Comparison of ENCODE assay signal across 21 cellular contexts in genomic region chr2:69998761-69999160, GRCh38. TPM values are rescaled to one million over a fixed set of nuclear protein-coding genes. Genes with fewer than 3 reads are reported as not detected.
DNase-seq lines count a peak whose midpoint lies in the region; ATAC-seq, FAIRE-seq and TF ChIP-seq lines count a peak whose summit lies in the region.
"Had no signal": no experiment of that assay in that cellular context is flagged by ENCODE, and none has a peak within 500 bp of the region (broad histone marks: within the 10 kb centered on the region; RNA-seq: fewer than 3 reads in every experiment).

No MANE protein-coding gene starts in this region.

- H3K27ac ChIP-seq in PC-9: peak overlapping the region; percentile 87
- no peak overlapping the region for H3K27ac ChIP-seq in H1 (ENCODE audit: low read depth, low read length)
- H3K27ac ChIP-seq in HepG2 (ENCODE audit: extremely low read length, insufficient read depth, low read length): no peak overlapping the region
- peak overlapping the region; percentile 61 for H3K27ac ChIP-seq in vagina
- H3K27ac ChIP-seq: C4-2B had no signal

- no peak overlapping the region for H2BK20ac ChIP-seq in H1 (ENCODE audit: low read length)

- H4K91ac ChIP-seq in H1 (replicated peaks; ENCODE audit: insufficient read length, low read length): no peak overlapping the region

- WGBS in H1 (ENCODE audit: extremely low coverage in 1 of 2, insufficient coverage in 1 of 2, insufficient read length in 1 of 2, insufficient replicate concordance in 2 of 2, low coverage in 1 of 2, low lambda C conversion rate in 2 of 2, missing lambda C conversion rate in 1 of 2), 2 experiments: 87% methylated on average over 6 of the region's 6 CpGs; no CpG with 5 or more reads in 1 of the 2 experiments
- WGBS in HepG2 (ENCODE audit: low lambda C conversion rate): 95% methylated on average over 6 of the region's 6 CpGs

- in situ Hi-C loops in HepG2 (cut with HindIII; ENCODE audit: extremely low pct_ligation_motif_present, low pct_unique_long_range_greater_than_20kb): no loop called here

- no peak overlapping the region for H3K56ac ChIP-seq in H1 (replicated peaks; ENCODE audit: insufficient read length, low read depth, low read length)

- BruUV-seq in PC-9 (replicated peaks; lab: Mats Ljungman, UMichigan) (no TSS peak), HepG2 (replicated peaks; lab: Mats Ljungman, UMichigan) (no TSS peak)

- H3K79me2 ChIP-seq in PC-9 (ENCODE audit: low read depth) (no peaks in the 10 kb centered on the region), H1 (ENCODE audit: control insufficient read depth in 1 of 2, insufficient read depth in 2 of 2, low read length in 2 of 2) (no peaks in the 10 kb centered on the region), HepG2 (ENCODE audit: insufficient read depth, low read length) (no peaks in the 10 kb centered on the region)

- no peak overlapping the region for H3K23ac ChIP-seq in H1 (ENCODE audit: insufficient read length)

- H2BK12ac ChIP-seq in H1 (ENCODE audit: low read depth, low read length): 0 out of 2 replicates have a peak overlapping the region, but pooled peaks have one; percentile 39

- H4K20me1 ChIP-seq in PC-9 (ENCODE audit: insufficient read depth) (no peaks in the 10 kb centered on the region), H1 (replicated peaks in 1 of 2; ENCODE audit: control insufficient read depth in 1 of 2, insufficient read depth in 2 of 2, low read length in 2 of 2) (no peaks in the 10 kb centered on the region), HepG2 (ENCODE audit: insufficient read depth, low read length) (no peaks in the 10 kb centered on the region)

- no peak overlapping the region; the same call in 1 of the 2 replicates for H3K18ac ChIP-seq in H1 (ENCODE audit: extremely low read depth, low read length)

- H3K9ac ChIP-seq in H1 (replicated peaks in 1 of 4; ENCODE audit: extremely low read depth in 1 of 4, low read depth in 3 of 4, low read length in 3 of 4) (no peak overlapping the region), HepG2 (ENCODE audit: insufficient read depth, low read depth, low read length) (no peak overlapping the region)

- no peaks in the 10 kb centered on the region for H3K27me3 ChIP-seq in PC-9 (ENCODE audit: insufficient read depth, low read depth)
- no peaks in the 10 kb centered on the region for H3K27me3 ChIP-seq in H1 (replicated peaks in 1 of 4; ENCODE audit: control insufficient read depth in 3 of 4, extremely low read depth in 1 of 4, insufficient read depth in 3 of 4, low read length in 3 of 4)
- no peaks in the 10 kb centered on the region for H3K27me3 ChIP-seq in HepG2 (ENCODE audit: control insufficient read depth in 1 of 2, insufficient read depth in 2 of 2, low read length in 2 of 2)
- H3K27me3 ChIP-seq in vagina: no peaks in the 10 kb centered on the region

- ATAC-seq in HepG2 (no peak), GM19035 (IDR thresholded peaks at IDR 0.05; ENCODE audit: unreplicated experiment) (no peak), HG02973 (IDR thresholded peaks at IDR 0.05; ENCODE audit: unreplicated experiment) (no peak)
- ATAC-seq: SK-N-SH treated with all-trans-retinoic acid at 6 μM for 48 hours had no signal

- H3K4me2 ChIP-seq in PC-9: peak overlapping the region; percentile 64
- no peak overlapping the region for H3K4me2 ChIP-seq in H1 (ENCODE audit: insufficient read depth in 1 of 2, low read depth in 2 of 2, low read length in 2 of 2)
- no peak overlapping the region for H3K4me2 ChIP-seq in HepG2 (ENCODE audit: low read depth, low read length)

- intact Hi-C loops in PC-9 (cut with micrococcal nuclease; ENCODE audit: unreplicated experiment): loop anchor here (5.0 kb wide), 2 partner anchors 66 to 86 kb away; no protein-coding TSS in a partner anchor
- intact Hi-C loops in HepG2 (cut with micrococcal nuclease; ENCODE audit: unreplicated experiment): no loop called here
- intact Hi-C loops in vagina (cut with DNase I): no loop called here

- no peak overlapping the region for H4K5ac ChIP-seq in H1 (ENCODE audit: insufficient read length, low read depth, low read length)

- H2AFZ ChIP-seq in PC-9 (no peak overlapping the region), H1 (ENCODE audit: low read length) (no peak overlapping the region), HepG2 (ENCODE audit: low read length) (no peak overlapping the region)

- H3K9me3 ChIP-seq in PC-9 (ENCODE audit: insufficient read depth, low read depth): no peaks in the 10 kb centered on the region
- H3K9me3 ChIP-seq in H1 (ENCODE audit: insufficient read depth in 2 of 2, low read depth in 1 of 2, low read length in 1 of 2): no peaks in the 10 kb centered on the region
- H3K9me3 ChIP-seq in HepG2 (ENCODE audit: low read length): no peaks in the 10 kb centered on the region
- H3K9me3 ChIP-seq in vagina: no peaks in the 10 kb centered on the region

- CTCF ChIA-PET in PC-9 (lab: Charles Lee): interaction anchor here (0.6 kb wide), 1 partner anchor 10 kb away, joined by 3 read pairs; no protein-coding TSS in a partner anchor
- CTCF ChIA-PET in H1 (lab: Charles Lee; ENCODE audit: partially characterized antibody): interaction anchor here (1.0 to 1.4 kb wide), 5 partner anchors 12 to 89 kb away, joined by 3 to 4 read pairs (median 3); partner anchors contain the start of genes MXD1 and PCBP1
- CTCF ChIA-PET in HepG2 (lab: Yijun Ruan, JAX; ENCODE audit: low intra/inter-chr PET ratio, low total read pairs): no interaction called here

- no peak for TF ChIP-seq CTCF in PC-9 (conservative IDR thresholded peaks at IDR 0.05)
- no peak for TF ChIP-seq CTCF in H1 (IDR thresholded peaks at IDR 0.05; ENCODE audit: control extremely low read depth in 1 of 3, insufficient read depth in 1 of 3, low read depth in 1 of 3, low read length in 3 of 3)
- TF ChIP-seq CTCF in HepG2 (CRISPR knock-in tag; IDR thresholded peaks at IDR 0.05): no peak
- no peak for TF ChIP-seq CTCF in vagina (IDR thresholded peaks at IDR 0.05)

- H2BK5ac ChIP-seq in H1 (ENCODE audit: low read depth, low read length): no peak overlapping the region; the same call in 1 of the 2 replicates

- H3K14ac ChIP-seq in H1 (ENCODE audit: insufficient read length): no peak overlapping the region

- POLR2A ChIA-PET in PC-9 (lab: Charles Lee; ENCODE audit: unreplicated experiment): interaction anchor here (0.6 kb wide), 1 partner anchor 192 kb away, joined by 7 read pairs; the partner anchor contains the start of gene C2orf42
- POLR2A ChIA-PET in H1 (lab: Charles Lee; ENCODE audit: partially characterized antibody): interaction anchor here (1.5 to 2.1 kb wide), 2 partner anchors 85 to 87 kb away, joined by 4 to 5 read pairs; no protein-coding TSS in a partner anchor
- POLR2A ChIA-PET in HepG2 (lab: Yijun Ruan, JAX): interaction anchor here (1.8 kb wide), 1 partner anchor 84 kb away, joined by 6 read pairs; the partner anchor contains the start of gene MXD1

- H3K36me3 ChIP-seq in PC-9 (ENCODE audit: low read depth): no peaks in the 10 kb centered on the region
- no peaks in the 10 kb centered on the region for H3K36me3 ChIP-seq in H1 (ENCODE audit: control insufficient read depth in 2 of 4, insufficient read depth in 4 of 4, low read length in 3 of 4)
- no peaks in the 10 kb centered on the region for H3K36me3 ChIP-seq in HepG2 (replicated peaks in 1 of 2; ENCODE audit: control insufficient read depth in 1 of 2, insufficient read depth in 2 of 2, low read length in 2 of 2)
- peaks cover 0 to 3% of the 10 kb centered on the region in 2 donors for H3K36me3 ChIP-seq in vagina

- H3K79me1 ChIP-seq in H1 (ENCODE audit: low read depth, low read length): no peaks in the 10 kb centered on the region

- no peak overlapping the region for H4K8ac ChIP-seq in H1 (ENCODE audit: extremely low read depth, insufficient read depth, low read length)

- H3K4ac ChIP-seq in H1 (replicated peaks; ENCODE audit: insufficient read length, low read depth, low read length): no peak overlapping the region

- no peak overlapping the region for H2AK5ac ChIP-seq in H1 (ENCODE audit: low read depth, low read length)

- TF ChIP-seq EP300 in H1 (IDR thresholded peaks at IDR 0.05; ENCODE audit: borderline replicate concordance in 1 of 2, low read depth in 2 of 2, low read length in 2 of 2) (no peak), HepG2 (IDR thresholded peaks at IDR 0.05; ENCODE audit: low read depth in 2 of 2, low read length in 2 of 2) (no peak), HepG2 (CRISPR knock-in tag; IDR thresholded peaks at IDR 0.05; ENCODE audit: borderline replicate concordance) (no peak)

- H2BK15ac ChIP-seq in H1 (ENCODE audit: low read length): no peak overlapping the region; the same call in 1 of the 2 replicates

- H3F3A ChIP-seq in PC-9 (ENCODE audit: insufficient read depth, low read depth): peaks cover 45% of the 10 kb centered on the region

- FAIRE-seq in H1 (lab: Jason Lieb, UNC): no peak
- FAIRE-seq in HepG2 (lab: Jason Lieb, UNC): no peak
- FAIRE-seq: GM12892, GM18507, H54 had no signal

- no peak for TF ChIP-seq POLR2A in H1 (IDR thresholded peaks at IDR 0.05; ENCODE audit: control extremely low read depth in 1 of 2, low read depth in 2 of 2, low read length in 2 of 2)
- TF ChIP-seq POLR2A in HepG2 (IDR thresholded peaks at IDR 0.05; ENCODE audit: insufficient read depth in 1 of 2, low read depth in 2 of 2, low read length in 2 of 2): no peak
- no peak for TF ChIP-seq POLR2A in vagina (IDR thresholded peaks at IDR 0.05)

- H3K4me3 ChIP-seq in PC-9 (no peak overlapping the region), H1 (ENCODE audit: extremely low read depth in 1 of 4, insufficient read depth in 2 of 4, low read depth in 3 of 4, low read length in 4 of 4) (no peak overlapping the region), HepG2 (replicated peaks in 1 of 3; ENCODE audit: insufficient read depth in 1 of 3, low read depth in 2 of 3, low read length in 3 of 3) (no peak overlapping the region), vagina (no peak overlapping the region)

- H3K4me1 ChIP-seq in PC-9 (replicated peaks; ENCODE audit: insufficient read depth) (peaks cover 50% of the 10 kb centered on the region), H1 (replicated peaks in 1 of 4; ENCODE audit: control insufficient read depth in 3 of 4, insufficient read depth in 4 of 4, low read length in 3 of 4) (peaks cover 5 to 10% (median 7%) of the 10 kb centered on the region in 4 experiments; a peak in 6 of 7 replicates), HepG2 (ENCODE audit: insufficient read depth, low read length) (peaks cover 12% of the 10 kb centered on the region), vagina (no peaks in the 10 kb centered on the region)

- DNase-seq in PC-9: no peak
- DNase-seq in H1 (ENCODE audit: low read depth in 1 of 2, low spot score in 2 of 2): no peak
- no peak for DNase-seq in HepG2 (ENCODE audit: low spot score)
- DNase-seq in vagina (ENCODE audit: extremely low spot score in 2 of 2): no peak
- DNase-seq in dermis blood vessel endothelial cell: no peak
- DNase-seq: DMS79, KG1, NCI-H1105 treated with DMSO at 0.1 percent for 48 hours, NCI-H1694 treated with DMSO at 0.1 percent for 48 hours, NCI-H2107, NCI-H510A treated with DMSO at 0.1 percent for 48 hours, NCI-H774, RPMI8226, SIG-M5 had no signal

- H3K23me2 ChIP-seq in H1 (ENCODE audit: low read depth, low read length): no peaks in the 10 kb centered on the region; the same call in 1 of the 2 replicates

- no peaks in the 10 kb centered on the region for H3K9me2 ChIP-seq in PC-9 (ENCODE audit: insufficient read depth)

- TF ChIP-seq RAD21 in H1 (IDR thresholded peaks at IDR 0.05 in 1 of 2, conservative IDR thresholded peaks at IDR 0.05 in 1 of 2; ENCODE audit: low read depth in 2 of 2, low read length in 2 of 2) (no peak), HepG2 (CRISPR knock-in tag; IDR thresholded peaks at IDR 0.05) (no peak)

- no peak overlapping the region for H2BK120ac ChIP-seq in H1 (replicated peaks; ENCODE audit: low read depth, low read length)

RNA-seq across cellular contexts. Expression of gene ASPRV1, which starts 37.3 kb away (rescaled TPM):
- total RNA-seq in PC-9 (2021): 0.30 and 0.48 TPM in 2 replicates
- total RNA-seq in H1 (2021; fragmentation: NEBNext Ultra II Directional; extraction: Animal tissue kit (Norgen Biotek cat#: 25700)): 0.86 and 0.95 TPM in 2 replicates
- 0.42 and 0.59 TPM in 2 replicates for polyA plus RNA-seq in H1 (2011; rRNA removed)
- 0.80 TPM for polyA plus RNA-seq in H1 (2011; cell fraction: cytosol; rRNA removed)
- 1.2 TPM for polyA plus RNA-seq in H1 (2011; cell fraction: nucleus; rRNA removed)
- 0.87 to 1.0 TPM (median 0.95 TPM) in 4 replicates for polyA plus RNA-seq in H1 (2012, experiment 1 of 2)
- 0.76 TPM for polyA plus RNA-seq in H1 (2012, experiment 2 of 2)
- polyA plus RNA-seq in H1 (2013, experiment 1 of 2): 0.32 TPM
- polyA plus RNA-seq in H1 (2013, experiment 2 of 2): 0.31 TPM
- 0.57 and 0.73 TPM in 2 replicates for polyA minus RNA-seq in H1 (2011; rRNA and poly(A)+ RNA removed)
- 0.51 TPM for polyA minus RNA-seq in H1 (2011; cell fraction: cytosol; rRNA and poly(A)+ RNA removed)
- polyA minus RNA-seq in H1 (2011; cell fraction: nucleus; rRNA and poly(A)+ RNA removed): 1.00 TPM
- total RNA-seq in HepG2 (2016; rRNA removed; fragmentation: Illumina TruSeq; extraction: Trizol): 0.40 and 0.42 TPM in 2 replicates
- 0.18 TPM in 1 of 2 replicates, not detected in the other for total RNA-seq in HepG2 (2016; cell fraction: cytosol; rRNA removed; fragmentation: Illumina TruSeq; extraction: Trizol; ENCODE audit: low read depth)
- total RNA-seq in HepG2 (2016; cell fraction: insoluble cytoplasmic fraction; rRNA removed; fragmentation: Illumina TruSeq; extraction: Trizol): 0.32 and 0.40 TPM in 2 replicates
- total RNA-seq in HepG2 (2016; cell fraction: membrane; rRNA removed; fragmentation: Illumina TruSeq; extraction: Trizol): 0.28 and 0.34 TPM in 2 replicates
- total RNA-seq in HepG2 (2016; cell fraction: nucleus; rRNA removed; fragmentation: Illumina TruSeq; extraction: Trizol): 0.47 and 0.50 TPM in 2 replicates
- 0.48 and 0.52 TPM in 2 replicates for polyA plus RNA-seq in HepG2 (2011; rRNA removed)
- 0.38 and 0.47 TPM in 2 replicates for polyA plus RNA-seq in HepG2 (2011; cell fraction: cytosol; rRNA removed)
- polyA plus RNA-seq in HepG2 (2011; cell fraction: nucleus; rRNA removed): 1.1 and 1.8 TPM in 2 replicates
- polyA plus RNA-seq in HepG2 (2012): 0.42 and 0.52 TPM in 2 replicates
- 0.07 TPM in 1 of 2 replicates, not detected in the other for polyA plus RNA-seq in HepG2 (2016; cell fraction: cytosol; fragmentation: Illumina TruSeq; extraction: Trizol; ENCODE audit: low read depth)
- polyA plus RNA-seq in HepG2 (2016; cell fraction: insoluble cytoplasmic fraction; fragmentation: Illumina TruSeq; extraction: Trizol; ENCODE audit: low read depth): 0.32 and 0.34 TPM in 2 replicates
- 0.09 and 0.24 TPM in 2 replicates for polyA plus RNA-seq in HepG2 (2016; cell fraction: membrane; fragmentation: Illumina TruSeq; extraction: Trizol; ENCODE audit: low read depth)
- polyA plus RNA-seq in HepG2 (2016; cell fraction: nucleus; fragmentation: Illumina TruSeq; extraction: Trizol; ENCODE audit: insufficient read depth, low read depth): 0.92 and 1.1 TPM in 2 replicates
- polyA minus RNA-seq in HepG2 (2011; rRNA and poly(A)+ RNA removed; ENCODE audit: low replicate concordance): 0.14 and 0.48 TPM in 2 replicates
- polyA minus RNA-seq in HepG2 (2011; cell fraction: cytosol; rRNA and poly(A)+ RNA removed): 0.26 TPM in 1 of 2 replicates, not detected in the other
- polyA minus RNA-seq in HepG2 (2011; cell fraction: nucleus; rRNA and poly(A)+ RNA removed): 0.50 and 0.52 TPM in 2 replicates
- total RNA-seq in vagina: 0.49 TPM
- 0.14 and 0.34 TPM in 2 replicates for total RNA-seq in dermis blood vessel endothelial cell

Comparison
In these comparisons a context has a peak if more than half of its experiments do, and no peak if none do; other contexts are left out.
1. H3K27ac ChIP-seq: peak in PC-9 (single experiment) and vagina (single experiment); none in H1 (single experiment) and HepG2 (single experiment).